In the genomic region with DNA sequence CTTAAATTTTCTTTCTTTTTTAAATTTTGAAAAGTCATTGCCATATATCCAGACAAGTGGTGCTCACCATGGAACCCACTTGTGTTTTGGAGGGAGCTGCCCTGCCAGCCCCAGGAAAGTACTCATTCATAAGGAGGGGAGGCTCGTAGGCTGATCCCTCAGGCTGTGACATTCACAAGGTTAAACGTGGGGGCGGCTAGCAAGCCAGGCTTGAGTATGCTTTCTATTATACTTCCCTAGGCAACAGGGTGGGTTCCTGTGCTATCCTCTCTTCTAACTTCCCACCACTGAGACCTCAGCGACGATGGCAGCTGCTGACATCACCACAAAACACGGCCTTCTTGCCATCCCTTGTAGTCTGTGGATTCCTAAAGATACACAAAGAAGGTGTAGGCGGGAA, we compare ENCODE assay signal across 1 cellular context.
TF ChIP-seq lines count a peak whose summit lies in the region.

No MANE protein-coding gene starts in this region.

TF ChIP-seq in GM23338, 12 proteins besides CTCF, POLR2A, EP300 and RAD21 (continued from another document):
- TF ChIP-seq, protein P1, sequence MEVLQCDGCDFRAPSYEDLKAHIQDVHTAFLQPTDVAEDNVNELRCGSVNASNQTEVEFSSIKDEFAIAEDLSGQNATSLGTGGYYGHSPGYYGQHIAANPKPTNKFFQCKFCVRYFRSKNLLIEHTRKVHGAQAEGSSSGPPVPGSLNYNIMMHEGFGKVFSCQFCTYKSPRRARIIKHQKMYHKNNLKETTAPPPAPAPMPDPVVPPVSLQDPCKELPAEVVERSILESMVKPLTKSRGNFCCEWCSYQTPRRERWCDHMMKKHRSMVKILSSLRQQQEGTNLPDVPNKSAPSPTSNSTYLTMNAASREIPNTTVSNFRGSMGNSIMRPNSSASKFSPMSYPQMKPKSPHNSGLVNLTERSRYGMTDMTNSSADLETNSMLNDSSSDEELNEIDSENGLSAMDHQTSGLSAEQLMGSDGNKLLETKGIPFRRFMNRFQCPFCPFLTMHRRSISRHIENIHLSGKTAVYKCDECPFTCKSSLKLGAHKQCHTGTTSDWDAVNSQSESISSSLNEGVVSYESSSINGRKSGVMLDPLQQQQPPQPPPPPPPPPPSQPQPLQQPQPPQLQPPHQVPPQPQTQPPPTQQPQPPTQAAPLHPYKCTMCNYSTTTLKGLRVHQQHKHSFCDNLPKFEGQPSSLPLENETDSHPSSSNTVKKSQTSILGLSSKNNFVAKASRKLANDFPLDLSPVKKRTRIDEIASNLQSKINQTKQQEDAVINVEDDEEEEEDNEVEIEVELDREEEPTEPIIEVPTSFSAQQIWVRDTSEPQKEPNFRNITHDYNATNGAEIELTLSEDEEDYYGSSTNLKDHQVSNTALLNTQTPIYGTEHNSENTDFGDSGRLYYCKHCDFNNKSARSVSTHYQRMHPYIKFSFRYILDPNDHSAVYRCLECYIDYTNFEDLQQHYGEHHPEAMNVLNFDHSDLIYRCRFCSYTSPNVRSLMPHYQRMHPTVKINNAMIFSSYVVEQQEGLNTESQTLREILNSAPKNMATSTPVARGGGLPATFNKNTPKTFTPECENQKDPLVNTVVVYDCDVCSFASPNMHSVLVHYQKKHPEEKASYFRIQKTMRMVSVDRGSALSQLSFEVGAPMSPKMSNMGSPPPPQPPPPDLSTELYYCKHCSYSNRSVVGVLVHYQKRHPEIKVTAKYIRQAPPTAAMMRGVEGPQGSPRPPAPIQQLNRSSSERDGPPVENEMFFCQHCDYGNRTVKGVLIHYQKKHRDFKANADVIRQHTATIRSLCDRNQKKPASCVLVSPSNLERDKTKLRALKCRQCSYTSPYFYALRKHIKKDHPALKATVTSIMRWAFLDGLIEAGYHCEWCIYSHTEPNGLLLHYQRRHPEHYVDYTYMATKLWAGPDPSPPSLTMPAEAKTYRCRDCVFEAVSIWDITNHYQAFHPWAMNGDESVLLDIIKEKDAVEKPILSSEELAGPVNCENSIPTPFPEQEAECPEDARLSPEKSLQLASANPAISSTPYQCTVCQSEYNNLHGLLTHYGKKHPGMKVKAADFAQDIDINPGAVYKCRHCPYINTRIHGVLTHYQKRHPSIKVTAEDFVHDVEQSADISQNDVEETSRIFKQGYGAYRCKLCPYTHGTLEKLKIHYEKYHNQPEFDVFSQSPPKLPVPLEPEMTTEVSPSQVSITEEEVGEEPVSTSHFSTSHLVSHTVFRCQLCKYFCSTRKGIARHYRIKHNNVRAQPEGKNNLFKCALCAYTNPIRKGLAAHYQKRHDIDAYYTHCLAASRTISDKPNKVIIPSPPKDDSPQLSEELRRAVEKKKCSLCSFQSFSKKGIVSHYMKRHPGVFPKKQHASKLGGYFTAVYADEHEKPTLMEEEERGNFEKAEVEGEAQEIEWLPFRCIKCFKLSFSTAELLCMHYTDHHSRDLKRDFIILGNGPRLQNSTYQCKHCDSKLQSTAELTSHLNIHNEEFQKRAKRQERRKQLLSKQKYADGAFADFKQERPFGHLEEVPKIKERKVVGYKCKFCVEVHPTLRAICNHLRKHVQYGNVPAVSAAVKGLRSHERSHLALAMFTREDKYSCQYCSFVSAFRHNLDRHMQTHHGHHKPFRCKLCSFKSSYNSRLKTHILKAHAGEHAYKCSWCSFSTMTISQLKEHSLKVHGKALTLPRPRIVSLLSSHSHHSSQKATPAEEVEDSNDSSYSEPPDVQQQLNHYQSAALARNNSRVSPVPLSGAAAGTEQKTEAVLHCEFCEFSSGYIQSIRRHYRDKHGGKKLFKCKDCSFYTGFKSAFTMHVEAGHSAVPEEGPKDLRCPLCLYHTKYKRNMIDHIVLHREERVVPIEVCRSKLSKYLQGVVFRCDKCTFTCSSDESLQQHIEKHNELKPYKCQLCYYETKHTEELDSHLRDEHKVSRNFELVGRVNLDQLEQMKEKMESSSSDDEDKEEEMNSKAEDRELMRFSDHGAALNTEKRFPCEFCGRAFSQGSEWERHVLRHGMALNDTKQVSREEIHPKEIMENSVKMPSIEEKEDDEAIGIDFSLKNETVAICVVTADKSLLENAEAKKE (CRISPR knock-in tag; IDR thresholded peaks at IDR 0.05): no peak
- TF ChIP-seq, protein P2, sequence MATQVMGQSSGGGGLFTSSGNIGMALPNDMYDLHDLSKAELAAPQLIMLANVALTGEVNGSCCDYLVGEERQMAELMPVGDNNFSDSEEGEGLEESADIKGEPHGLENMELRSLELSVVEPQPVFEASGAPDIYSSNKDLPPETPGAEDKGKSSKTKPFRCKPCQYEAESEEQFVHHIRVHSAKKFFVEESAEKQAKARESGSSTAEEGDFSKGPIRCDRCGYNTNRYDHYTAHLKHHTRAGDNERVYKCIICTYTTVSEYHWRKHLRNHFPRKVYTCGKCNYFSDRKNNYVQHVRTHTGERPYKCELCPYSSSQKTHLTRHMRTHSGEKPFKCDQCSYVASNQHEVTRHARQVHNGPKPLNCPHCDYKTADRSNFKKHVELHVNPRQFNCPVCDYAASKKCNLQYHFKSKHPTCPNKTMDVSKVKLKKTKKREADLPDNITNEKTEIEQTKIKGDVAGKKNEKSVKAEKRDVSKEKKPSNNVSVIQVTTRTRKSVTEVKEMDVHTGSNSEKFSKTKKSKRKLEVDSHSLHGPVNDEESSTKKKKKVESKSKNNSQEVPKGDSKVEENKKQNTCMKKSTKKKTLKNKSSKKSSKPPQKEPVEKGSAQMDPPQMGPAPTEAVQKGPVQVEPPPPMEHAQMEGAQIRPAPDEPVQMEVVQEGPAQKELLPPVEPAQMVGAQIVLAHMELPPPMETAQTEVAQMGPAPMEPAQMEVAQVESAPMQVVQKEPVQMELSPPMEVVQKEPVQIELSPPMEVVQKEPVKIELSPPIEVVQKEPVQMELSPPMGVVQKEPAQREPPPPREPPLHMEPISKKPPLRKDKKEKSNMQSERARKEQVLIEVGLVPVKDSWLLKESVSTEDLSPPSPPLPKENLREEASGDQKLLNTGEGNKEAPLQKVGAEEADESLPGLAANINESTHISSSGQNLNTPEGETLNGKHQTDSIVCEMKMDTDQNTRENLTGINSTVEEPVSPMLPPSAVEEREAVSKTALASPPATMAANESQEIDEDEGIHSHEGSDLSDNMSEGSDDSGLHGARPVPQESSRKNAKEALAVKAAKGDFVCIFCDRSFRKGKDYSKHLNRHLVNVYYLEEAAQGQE (IDR thresholded peaks at IDR 0.05; ENCODE audit: unreplicated experiment): no peak
- TF ChIP-seq, protein P3, sequence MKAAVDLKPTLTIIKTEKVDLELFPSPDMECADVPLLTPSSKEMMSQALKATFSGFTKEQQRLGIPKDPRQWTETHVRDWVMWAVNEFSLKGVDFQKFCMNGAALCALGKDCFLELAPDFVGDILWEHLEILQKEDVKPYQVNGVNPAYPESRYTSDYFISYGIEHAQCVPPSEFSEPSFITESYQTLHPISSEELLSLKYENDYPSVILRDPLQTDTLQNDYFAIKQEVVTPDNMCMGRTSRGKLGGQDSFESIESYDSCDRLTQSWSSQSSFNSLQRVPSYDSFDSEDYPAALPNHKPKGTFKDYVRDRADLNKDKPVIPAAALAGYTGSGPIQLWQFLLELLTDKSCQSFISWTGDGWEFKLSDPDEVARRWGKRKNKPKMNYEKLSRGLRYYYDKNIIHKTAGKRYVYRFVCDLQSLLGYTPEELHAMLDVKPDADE (IDR thresholded peaks at IDR 0.05): no peak
- TF ChIP-seq NANOG (IDR thresholded peaks at IDR 0.05; ENCODE audit: borderline replicate concordance): no peak
